11 cellular contexts compared by ENCODE assay signal in genomic region chr3:57852896-57853295, GRCh38.
DNase-seq lines count a peak whose midpoint lies in the region; ATAC-seq and TF ChIP-seq lines count a peak whose summit lies in the region.
"Had no signal": no experiment of that assay in that cellular context is flagged by ENCODE, and none has a peak within 500 bp of the region (broad histone marks: within the 10 kb centered on the region; RNA-seq: fewer than 3 reads in every experiment).

No MANE protein-coding gene starts in this region.

- H3K36me3 Mint-ChIP-seq in T-helper 17 cell (ENCODE audit: low read depth) = no peaks in the 10 kb centered on the region

- no peaks in the 10 kb centered on the region for H3K9me3 ChIP-seq in left ventricle myocardium inferior (replicated peaks)
- no peaks in the 10 kb centered on the region for H3K9me3 ChIP-seq in T-helper 17 cell (ENCODE audit: control insufficient read depth, low read length, poor library complexity, severe bottlenecking)
- no peaks in the 10 kb centered on the region for H3K9me3 ChIP-seq in upper lobe of left lung

- H3K4me1 Mint-ChIP-seq in T-helper 17 cell = peaks cover 3% of the 10 kb centered on the region

- no peaks in the 10 kb centered on the region for H3K4me1 ChIP-seq in left ventricle myocardium inferior
- no peaks in the 10 kb centered on the region for H3K4me1 ChIP-seq in upper lobe of left lung

- TF ChIP-seq CTCF in left ventricle myocardium inferior (IDR thresholded peaks at IDR 0.05; ENCODE audit: borderline replicate concordance) (peak; percentile 22), upper lobe of left lung (IDR thresholded peaks at IDR 0.05) (peak in 1 of 6 experiments; percentile 8)

- no peak for TF ChIP-seq EP300 in upper lobe of left lung (IDR thresholded peaks at IDR 0.05)

- DNase-seq in left ventricle myocardium inferior (no peak), cardiac septum (ENCODE audit: low spot score) (no peak), T-helper 17 cell (no peak), glomerular endothelial cell (ENCODE audit: extremely low read depth, low read depth, low spot score) (peak; percentile 37), GM19238 (ENCODE audit: insufficient read length, low spot score) (no peak), upper lobe of left lung (no peak)
- no peak for DNase-seq in NK-92 treated with Interleukin-12 subunit alpha and Interleukin-12 subunit beta, amount 100 ng/mL, for 24 hours (lab: John Stamatoyannopoulos, UW)
- DNase-seq: NCI-H1048, WERI-Rb-1 had no signal

- H3K4me3 Mint-ChIP-seq in T-helper 17 cell = no peak overlapping the region
- H3K4me3 Mint-ChIP-seq: stimulated activated naive CD8-positive, alpha-beta T cell treated with anti-CD3 and anti-CD28 coated beads, Interleukin-15, Interleukin-2, amounts not matched to agents 100 ng/mL and 50 ng/mL, for 24 hours had no signal

- TF ChIP-seq POLR2A in upper lobe of left lung (IDR thresholded peaks at IDR 0.05) = no peak

- no peaks in the 10 kb centered on the region for H3K27me3 Mint-ChIP-seq in T-helper 17 cell
- H3K27me3 Mint-ChIP-seq: stimulated activated naive CD8-positive, alpha-beta T cell treated with anti-CD3 and anti-CD28 coated beads, Interleukin-15, Interleukin-2, amounts not matched to agents 100 ng/mL and 50 ng/mL, for 24 hours had no signal

- intact Hi-C loops in left ventricle myocardium inferior (cut with micrococcal nuclease) (loop anchor here (10.0 kb wide), 1 partner anchor 208 kb away; no protein-coding TSS in a partner anchor), cardiac septum (cut with DNase I) (loop anchor here (10.0 kb wide), 1 partner anchor 208 kb away; no protein-coding TSS in a partner anchor)

- H3K27ac ChIP-seq in left ventricle myocardium inferior (replicated peaks) (no peak overlapping the region), upper lobe of left lung (no peak overlapping the region)
- H3K27ac ChIP-seq: WERI-Rb-1 had no signal

- no peak overlapping the region for H3K4me3 ChIP-seq in left ventricle myocardium inferior
- H3K4me3 ChIP-seq in upper lobe of left lung = no peak overlapping the region

- peaks cover 12% of the 10 kb centered on the region for H3K36me3 ChIP-seq in left ventricle myocardium inferior
- peaks cover 0 to 21% (median 4%) of the 10 kb centered on the region in 4 donors for H3K36me3 ChIP-seq in upper lobe of left lung

- peak overlapping the region; percentile 11 for H3K27ac Mint-ChIP-seq in T-helper 17 cell
- H3K27ac Mint-ChIP-seq: stimulated activated naive CD8-positive, alpha-beta T cell treated with anti-CD3 and anti-CD28 coated beads, Interleukin-15, Interleukin-2, amounts not matched to agents 100 ng/mL and 50 ng/mL, for 24 hours had no signal

- H3K27me3 ChIP-seq in left ventricle myocardium inferior (ENCODE audit: low read depth) = no peaks in the 10 kb centered on the region
- H3K27me3 ChIP-seq in upper lobe of left lung = no peaks in the 10 kb centered on the region

- ATAC-seq in T-helper 17 cell = no peak
- ATAC-seq in upper lobe of left lung (ENCODE audit: low FRiP score in 2 of 2) = no peak
- ATAC-seq in GM19467 (IDR thresholded peaks at IDR 0.05; ENCODE audit: unreplicated experiment) = no peak

- 81 to 88% methylated on average over 1 of the region's 1 CpG for WGBS in upper lobe of left lung, 2 donors
